9 cellular contexts compared by ENCODE assay signal in genomic region chr18:32760391-32760790, GRCh38. TPM values are rescaled to one million over a fixed set of nuclear protein-coding genes. Genes with fewer than 3 reads are reported as not detected.
A peak's percentile ranks its signal among the peaks of the same experiment; 100 is the strongest.
DNase-seq lines count a peak whose midpoint lies in the region; ATAC-seq and TF ChIP-seq lines count a peak whose summit lies in the region.
"Had no signal": no experiment of that assay in that cellular context is flagged by ENCODE, and none has a peak within 500 bp of the region (broad histone marks: within the 10 kb centered on the region; RNA-seq: fewer than 3 reads in every experiment).

No MANE protein-coding gene starts in this region.

- no peak overlapping the region for H3K4me3 Mint-ChIP-seq in activated CD8-positive, alpha-beta T cell treated with anti-CD3 and anti-CD28 coated beads, Interleukin-2, amount 10 ng/mL, durations not matched to agents 7 days and 5 days
- H3K4me3 Mint-ChIP-seq in activated CD8-positive, alpha-beta T cell treated with anti-CD3 and anti-CD28 coated beads for 36 hours, result no peak overlapping the region

- H3K9me3 Mint-ChIP-seq in activated CD8-positive, alpha-beta T cell treated with anti-CD3 and anti-CD28 coated beads, Interleukin-2, amount 10 ng/mL, durations not matched to agents 7 days and 5 days (ENCODE audit: insufficient read depth), result no peaks in the 10 kb centered on the region
- no peaks in the 10 kb centered on the region for H3K9me3 Mint-ChIP-seq in activated CD8-positive, alpha-beta T cell treated with anti-CD3 and anti-CD28 coated beads for 36 hours

- H3K27me3 Mint-ChIP-seq in activated CD8-positive, alpha-beta T cell treated with anti-CD3 and anti-CD28 coated beads, Interleukin-2, amount 10 ng/mL, durations not matched to agents 7 days and 5 days (ENCODE audit: low read depth), result peaks cover 5% of the 10 kb centered on the region
- H3K27me3 Mint-ChIP-seq in activated CD8-positive, alpha-beta T cell treated with anti-CD3 and anti-CD28 coated beads for 36 hours, result peaks cover 1% of the 10 kb centered on the region

- POLR2A ChIA-PET in activated CD8-positive, alpha-beta T cell treated with anti-CD3 and anti-CD28 coated beads, Interleukin-2, amount 10 ng/mL, durations not matched to agents 7 days and 5 days (lab: Charles Lee), result no interaction called here
- POLR2A ChIA-PET in activated CD8-positive, alpha-beta T cell treated with anti-CD3 and anti-CD28 coated beads for 36 hours (lab: Charles Lee), result no interaction called here

- H3K36me3 Mint-ChIP-seq in activated CD8-positive, alpha-beta T cell treated with anti-CD3 and anti-CD28 coated beads, Interleukin-2, amount 10 ng/mL, durations not matched to agents 7 days and 5 days (ENCODE audit: low read depth), result no peaks in the 10 kb centered on the region
- H3K36me3 Mint-ChIP-seq in activated CD8-positive, alpha-beta T cell treated with anti-CD3 and anti-CD28 coated beads for 36 hours (ENCODE audit: low read depth), result no peaks in the 10 kb centered on the region

- no peak overlapping the region for H3K27ac Mint-ChIP-seq in activated CD8-positive, alpha-beta T cell treated with anti-CD3 and anti-CD28 coated beads, Interleukin-2, amount 10 ng/mL, durations not matched to agents 7 days and 5 days
- no peak overlapping the region for H3K27ac Mint-ChIP-seq in activated CD8-positive, alpha-beta T cell treated with anti-CD3 and anti-CD28 coated beads for 36 hours

- ATAC-seq in GM18858 (IDR thresholded peaks at IDR 0.05; ENCODE audit: unreplicated experiment) (peak; percentile 97), GM21737 (IDR thresholded peaks at IDR 0.05; ENCODE audit: unreplicated experiment) (peak; percentile 99), HG03439 (IDR thresholded peaks at IDR 0.05; ENCODE audit: unreplicated experiment) (peak; percentile 96)
- ATAC-seq in activated CD8-positive, alpha-beta T cell treated with anti-CD3 and anti-CD28 coated beads, Interleukin-2, amount 10 ng/mL, durations not matched to agents 7 days and 5 days, result no peak
- ATAC-seq in activated CD8-positive, alpha-beta T cell treated with anti-CD3 and anti-CD28 coated beads for 36 hours, result no peak
- ATAC-seq: heart left ventricle had no signal

- intact Hi-C loops in activated CD8-positive, alpha-beta T cell treated with anti-CD3 and anti-CD28 coated beads for 36 hours (cut with micrococcal nuclease), result no loop called here

- CTCF ChIA-PET in activated CD8-positive, alpha-beta T cell treated with anti-CD3 and anti-CD28 coated beads, Interleukin-2, amount 10 ng/mL, durations not matched to agents 7 days and 5 days (lab: Charles Lee), result no interaction called here
- CTCF ChIA-PET in activated CD8-positive, alpha-beta T cell treated with anti-CD3 and anti-CD28 coated beads for 36 hours (lab: Charles Lee), result no interaction called here

- no peak for TF ChIP-seq CTCF in activated CD8-positive, alpha-beta T cell treated with anti-CD3 and anti-CD28 coated beads for 36 hours (IDR thresholded peaks at IDR 0.05)

- DNase-seq in germinal center (ENCODE audit: low spot score) (peak; percentile 79), COLO668 (lab: John Stamatoyannopoulos, UW; ENCODE audit: unreplicated experiment) (no peak), NCI-H2107 (lab: John Stamatoyannopoulos, UW) (no peak)
- DNase-seq in activated CD8-positive, alpha-beta T cell treated with anti-CD3 and anti-CD28 coated beads, Interleukin-2, amount 10 ng/mL, durations not matched to agents 7 days and 5 days, result no peak
- no peak for DNase-seq in activated CD8-positive, alpha-beta T cell treated with anti-CD3 and anti-CD28 coated beads for 36 hours
- DNase-seq: heart left ventricle had no signal

- peaks cover 3% of the 10 kb centered on the region for H3K4me1 Mint-ChIP-seq in activated CD8-positive, alpha-beta T cell treated with anti-CD3 and anti-CD28 coated beads, Interleukin-2, amount 10 ng/mL, durations not matched to agents 7 days and 5 days (ENCODE audit: low read depth)
- H3K4me1 Mint-ChIP-seq in activated CD8-positive, alpha-beta T cell treated with anti-CD3 and anti-CD28 coated beads for 36 hours (ENCODE audit: low read depth), result no peaks in the 10 kb centered on the region

RNA-seq across cellular contexts. Expression of gene KLHL14, which starts 12.4 kb away (rescaled TPM):
- total RNA-seq in activated CD8-positive, alpha-beta T cell treated with anti-CD3 and anti-CD28 coated beads, Interleukin-2, amount 10 ng/mL, durations not matched to agents 7 days and 5 days, result not detected
- not detected for total RNA-seq in activated CD8-positive, alpha-beta T cell treated with anti-CD3 and anti-CD28 coated beads for 36 hours

Comparison
In these comparisons a context has a peak if more than half of its experiments do, and no peak if none do; other contexts are left out.
1. ATAC-seq: peak in GM18858 (single experiment), GM21737 (single experiment) and HG03439 (single experiment); none in activated CD8-positive, alpha-beta T cell treated with anti-CD3 and anti-CD28 coated beads, Interleukin-2, amount 10 ng/mL, durations not matched to agents 7 days and 5 days (single experiment) and activated CD8-positive, alpha-beta T cell treated with anti-CD3 and anti-CD28 coated beads for 36 hours (single experiment).